8 cellular contexts compared by ENCODE assay signal in genomic region chr6:42449917-42450313, GRCh38.
DNase-seq lines count a peak whose midpoint lies in the region; ATAC-seq and TF ChIP-seq lines count a peak whose summit lies in the region.

No MANE protein-coding gene starts in this region.

- H3K27ac ChIP-seq in ACC112 (ENCODE audit: low read depth, low read length): no peak overlapping the region
- no peak overlapping the region for H3K27ac ChIP-seq in substantia nigra (ENCODE audit: low read depth, low read length, poor library complexity, severe bottlenecking)

- no peaks in the 10 kb centered on the region for H3K9me3 Mint-ChIP-seq in memory B cell

- H3K36me3 ChIP-seq in ACC112 (ENCODE audit: insufficient read depth, low read length): peaks cover 5% of the 10 kb centered on the region; the same call in 1 of the 2 replicates

- H3K79me2 ChIP-seq in ACC112 (ENCODE audit: control insufficient read depth, insufficient read depth, low read length, unreplicated experiment): peaks cover 54% of the 10 kb centered on the region

- peak overlapping the region; percentile 97 for H3K4me3 ChIP-seq in ACC112 (ENCODE audit: low read depth, low read length)
- H3K4me3 ChIP-seq in HFF-Myc (replicated peaks; ENCODE audit: low read depth, low read length): peak overlapping the region; percentile 91

- no peak for ATAC-seq in memory B cell (ENCODE audit: low read depth)
- no peak for ATAC-seq in HG03457 (IDR thresholded peaks at IDR 0.05; ENCODE audit: unreplicated experiment)

- H2AFZ ChIP-seq in ACC112 (ENCODE audit: low read length, unreplicated experiment): peak overlapping the region; percentile 86

- DNase-seq in HFF-Myc (ENCODE audit: extremely low read depth, low read depth): no peak
- peak; percentile 10 for DNase-seq in amniotic epithelial cell (ENCODE audit: low read depth)
- no peak for DNase-seq in memory B cell (ENCODE audit: low spot score in 2 of 2)
- no peak for DNase-seq in substantia nigra (lab: John Stamatoyannopoulos, UW)
- DNase-seq in retina: no peak
- no peak for DNase-seq in NCI-H146 (lab: John Stamatoyannopoulos, UW)

- peaks cover 4% of the 10 kb centered on the region for H3K4me1 ChIP-seq in ACC112 (ENCODE audit: control insufficient read depth, insufficient read depth, low read length, unreplicated experiment)

- peak overlapping the region; percentile 96 for H3K4me3 Mint-ChIP-seq in memory B cell

- TF ChIP-seq CTCF in HFF-Myc (IDR thresholded peaks at IDR 0.05; ENCODE audit: low read depth, low read length, missing control alignments): no peak

- peak overlapping the region; percentile 60 for H3K27ac Mint-ChIP-seq in memory B cell

- peaks cover 26% of the 10 kb centered on the region for H3K4me1 Mint-ChIP-seq in memory B cell

- peaks cover 4% of the 10 kb centered on the region for H3K36me3 Mint-ChIP-seq in memory B cell

- peaks cover 6% of the 10 kb centered on the region for H3K27me3 Mint-ChIP-seq in memory B cell

- H3K27me3 ChIP-seq in ACC112 (ENCODE audit: insufficient read depth, low read length): no peaks in the 10 kb centered on the region
